13 cellular contexts compared by ENCODE assay signal in genomic region chr1:9183898-9184297, GRCh38. TPM values are rescaled to one million over a fixed set of nuclear protein-coding genes. Genes with fewer than 3 reads are reported as not detected.
A peak's percentile ranks its signal among the peaks of the same experiment; 100 is the strongest.
DNase-seq lines count a peak whose midpoint lies in the region; ATAC-seq and TF ChIP-seq lines count a peak whose summit lies in the region.
"Had no signal": no experiment of that assay in that cellular context is flagged by ENCODE, and none has a peak within 500 bp of the region (broad histone marks: within the 10 kb centered on the region; RNA-seq: fewer than 3 reads in every experiment).

No MANE protein-coding gene starts in this region.

- peaks cover 8% of the 10 kb centered on the region for H3K4me1 Mint-ChIP-seq in endodermal cell
- peaks cover 7% of the 10 kb centered on the region for H3K4me1 Mint-ChIP-seq in nephron

- H3K4me1 ChIP-seq in HUES48 (ENCODE audit: control insufficient read depth, insufficient read depth, low read length) (peaks cover 6% of the 10 kb centered on the region), endodermal cell (ENCODE audit: control insufficient read depth, insufficient read depth, low read length) (no peaks in the 10 kb centered on the region), esophagus muscularis mucosa (peaks cover 29 to 38% (median 36%) of the 10 kb centered on the region in 4 donors)

- H3K27ac ChIP-seq in HUES48 (ENCODE audit: low read depth, low read length): no peak overlapping the region
- H3K27ac ChIP-seq in endodermal cell (ENCODE audit: low read depth, low read length): no peak overlapping the region
- H3K27ac ChIP-seq in esophagus muscularis mucosa (replicated peaks in 1 of 4): no peak overlapping the region
- H3K27ac ChIP-seq: SK-N-MC had no signal

- H3K36me3 Mint-ChIP-seq in endodermal cell (ENCODE audit: low read depth) (no peaks in the 10 kb centered on the region), nephron (ENCODE audit: low read depth) (no peaks in the 10 kb centered on the region)

- TF ChIP-seq CTCF in endodermal cell (conservative IDR thresholded peaks at IDR 0.05): no peak
- no peak for TF ChIP-seq CTCF in nephron (IDR thresholded peaks at IDR 0.05; ENCODE audit: unreplicated experiment in 3 of 3)
- TF ChIP-seq CTCF in esophagus muscularis mucosa (IDR thresholded peaks at IDR 0.05): no peak

- H3K9me3 ChIP-seq in HUES48 (ENCODE audit: control insufficient read depth, insufficient read depth, low read length): no peaks in the 10 kb centered on the region
- H3K9me3 ChIP-seq in endodermal cell (ENCODE audit: control insufficient read depth, low read length): no peaks in the 10 kb centered on the region
- H3K9me3 ChIP-seq in esophagus muscularis mucosa: no peaks in the 10 kb centered on the region
- H3K9me3 ChIP-seq: HAP-1 had no signal

- peaks cover 11% of the 10 kb centered on the region for H3K36me3 ChIP-seq in HUES48 (ENCODE audit: control insufficient read depth, insufficient read depth, low read length)
- peaks cover 4% of the 10 kb centered on the region for H3K36me3 ChIP-seq in endodermal cell (ENCODE audit: control insufficient read depth, insufficient read depth, low read length)
- H3K36me3 ChIP-seq in esophagus muscularis mucosa: no peaks in the 10 kb centered on the region
- H3K36me3 ChIP-seq: HAP-1 had no signal

- TF ChIP-seq POLR2A in esophagus muscularis mucosa (IDR thresholded peaks at IDR 0.05; ENCODE audit: low read depth): no peak

- peaks cover 34% of the 10 kb centered on the region for H3K27me3 ChIP-seq in HUES48 (ENCODE audit: control insufficient read depth, insufficient read depth, low read length)
- peaks cover 27% of the 10 kb centered on the region for H3K27me3 ChIP-seq in endodermal cell (ENCODE audit: control insufficient read depth, insufficient read depth, low read length, poor library complexity, severe bottlenecking)
- peaks cover 0 to 16% (median 3%) of the 10 kb centered on the region in 4 donors for H3K27me3 ChIP-seq in esophagus muscularis mucosa

- H3K27me3 Mint-ChIP-seq in endodermal cell (ENCODE audit: insufficient read depth) (peaks cover 39% of the 10 kb centered on the region), nephron (ENCODE audit: low read depth) (peaks cover 72% of the 10 kb centered on the region)

- no peak overlapping the region for H3K9ac ChIP-seq in HUES48 (ENCODE audit: low read depth, low read length)
- no peak overlapping the region for H3K9ac ChIP-seq in endodermal cell (ENCODE audit: extremely low read depth, low read length, poor library complexity, severe bottlenecking)

- intact Hi-C loops in esophagus muscularis mucosa (cut with DNase I): loop anchor here (5.0 kb wide), 2 partner anchors 42 to 68 kb away; no protein-coding TSS in a partner anchor

- DNase-seq in ELR (ENCODE audit: low read depth): peak; percentile 55
- DNase-seq in endodermal cell: no peak
- DNase-seq in amniotic stem cell (lab: John Stamatoyannopoulos, UW): no peak
- DNase-seq in esophagus muscularis mucosa (ENCODE audit: extremely low spot score): no peak
- DNase-seq: DND-41; NCI-H526 treated with DMSO at 0.1 percent for 48 hours; stimulated activated CD8-positive, alpha-beta memory T cell treated with anti-CD3 and anti-CD28 coated beads, Interleukin-4, amount 100 ng/mL, for 48 hours had no signal

- H3K9me3 Mint-ChIP-seq in endodermal cell (peaks cover 4% of the 10 kb centered on the region), nephron (no peaks in the 10 kb centered on the region)

- H3K4me3 ChIP-seq in HUES48 (ENCODE audit: low read depth, low read length) (peak overlapping the region; percentile 76), endodermal cell (ENCODE audit: low read length) (peak overlapping the region; percentile 92), esophagus muscularis mucosa (peak overlapping the region in 2 of 4 donors; percentile 81 to 87)
- H3K4me3 ChIP-seq: HAP-1, SK-N-MC had no signal

- 62 to 73% methylated on average over 4 of the region's 4 CpGs for WGBS in endodermal cell (ENCODE audit: insufficient coverage in 1 of 2, insufficient read length in 1 of 2), 2 experiments
- 68% methylated on average over 4 of the region's 4 CpGs for WGBS in esophagus muscularis mucosa

- no peak for ATAC-seq in GM21723 (IDR thresholded peaks at IDR 0.05; ENCODE audit: unreplicated experiment)
- no peak for ATAC-seq in GM21529 (IDR thresholded peaks at IDR 0.05; ENCODE audit: unreplicated experiment)

- H3K27ac Mint-ChIP-seq in endodermal cell (no peak overlapping the region), nephron (no peak overlapping the region)

- TF ChIP-seq EP300 in esophagus muscularis mucosa (IDR thresholded peaks at IDR 0.05): no peak

- H3K4me3 Mint-ChIP-seq in endodermal cell (peak overlapping the region; percentile 62), nephron (peak overlapping the region; percentile 61 to 81 (median 72))

RNA-seq across cellular contexts. Expression of gene H6PD, which starts 50.7 kb away (rescaled TPM):
- total RNA-seq in endodermal cell: 10 to 100 TPM; 21.5 to 34.4 TPM
- 14.8 TPM for polyA plus RNA-seq in endodermal cell (2013, experiment 1 of 2)
- 14.2 TPM for polyA plus RNA-seq in endodermal cell (2013, experiment 2 of 2)
- total RNA-seq in esophagus muscularis mucosa: 10 to 100 TPM; 31.1 to 54.4 (median 38.4) TPM

RNA-seq across cellular contexts. Expression of gene GPR157, which starts 55.0 kb away (rescaled TPM):
- total RNA-seq in endodermal cell: 1 to 10 TPM; 2.3 to 5.0 TPM
- polyA plus RNA-seq in endodermal cell (2013, experiment 1 of 2): 4.3 TPM
- 1.8 TPM for polyA plus RNA-seq in endodermal cell (2013, experiment 2 of 2)
- total RNA-seq in esophagus muscularis mucosa: 1 to 10 TPM; 2.5 to 8.4 (median 3.8) TPM
